30 cellular contexts compared by ENCODE assay signal in genomic region chr11:36447514-36447913, GRCh38.
DNase-seq lines count a peak whose midpoint lies in the region; ATAC-seq and TF ChIP-seq lines count a peak whose summit lies in the region.
"Had no signal": no experiment of that assay in that cellular context is flagged by ENCODE, and none has a peak within 500 bp of the region (broad histone marks: within the 10 kb centered on the region; RNA-seq: fewer than 3 reads in every experiment).

No MANE protein-coding gene starts in this region.

- H3K4me3 ChIP-seq in AG09309 (ENCODE audit: control insufficient read depth, low read depth, low read length) (no peak overlapping the region), Karpas-422 (ENCODE audit: low read length) (no peak overlapping the region)
- H3K4me3 ChIP-seq: A549, adrenal gland, esophagus muscularis mucosa, lower lobe of right lung, Peyer's patch, SK-N-MC, skin epidermis, suprapubic skin had no signal

- ATAC-seq in effector memory CD8-positive, alpha-beta T cell (replicated peaks): no peak
- no peak for ATAC-seq in natural killer cell treated with Interleukin-12 subunit alpha and Interleukin-12 subunit beta and Interleukin-15 and Interleukin-18, amount 100 ng/mL, for 72 hours
- no peak for ATAC-seq in GM21447 (IDR thresholded peaks at IDR 0.05; ENCODE audit: unreplicated experiment)
- ATAC-seq: A549; activated CD4-positive, alpha-beta T cell treated with anti-CD3 and anti-CD28 coated beads for 36 hours; activated T-cell treated with anti-CD3 and anti-CD28 coated beads, Interleukin-2, amount 50 U/mL, for 4 hours; stimulated activated effector memory CD8-positive, alpha-beta T cell treated with anti-CD3 and anti-CD28 coated beads, Interleukin-12 subunit alpha, Interleukin-12 subunit beta, amount 100 ng/mL, for 72 hours; T-helper 17 cell had no signal

- no peak overlapping the region for H3K4me2 ChIP-seq in Karpas-422 (ENCODE audit: low read depth, low read length, poor library complexity, severe bottlenecking)
- H3K4me2 ChIP-seq: A549 had no signal

- H3K9me2 ChIP-seq in Karpas-422 (replicated peaks; ENCODE audit: insufficient read depth, low read length): no peaks in the 10 kb centered on the region

- H3K27ac ChIP-seq in Karpas-422 (ENCODE audit: low read length): no peak overlapping the region
- H3K27ac ChIP-seq: A549, adrenal gland, C4-2B, esophagus muscularis mucosa, lower lobe of right lung, neutrophil, Peyer's patch, SK-N-MC, skin epidermis, suprapubic skin had no signal

- H4K20me1 ChIP-seq in Karpas-422 (ENCODE audit: insufficient read depth, low read depth, low read length): no peaks in the 10 kb centered on the region

- H3K4me1 ChIP-seq in Karpas-422 (ENCODE audit: low read length): peaks cover 12% of the 10 kb centered on the region

- H3K79me2 ChIP-seq in Karpas-422 (ENCODE audit: low read length): no peaks in the 10 kb centered on the region

- no peak for TF ChIP-seq CTCF in AG09309 (IDR thresholded peaks at IDR 0.05; ENCODE audit: control insufficient read depth, insufficient read depth, low read depth, low read length, missing control alignments)

- intact Hi-C loops in activated CD4-positive, alpha-beta memory T cell treated with anti-CD3 and anti-CD28 coated beads for 36 hours (cut with micrococcal nuclease): no loop called here

- H3K36me3 Mint-ChIP-seq in effector memory CD8-positive, alpha-beta T cell (ENCODE audit: insufficient read depth): peaks cover 60% of the 10 kb centered on the region
- H3K36me3 Mint-ChIP-seq in natural killer cell treated with Interleukin-12 subunit alpha and Interleukin-12 subunit beta and Interleukin-15 and Interleukin-18, amount 100 ng/mL, for 72 hours: peaks cover 59% of the 10 kb centered on the region
- H3K36me3 Mint-ChIP-seq in activated CD4-positive, alpha-beta memory T cell treated with anti-CD3 and anti-CD28 coated beads for 36 hours: peaks cover 58% of the 10 kb centered on the region

- CTCF ChIA-PET in activated CD4-positive, alpha-beta memory T cell treated with anti-CD3 and anti-CD28 coated beads for 36 hours (lab: Charles Lee): no interaction called here

- peak overlapping the region; percentile 83 to 92 for H3K27ac Mint-ChIP-seq in effector memory CD8-positive, alpha-beta T cell
- peak overlapping the region in 1 of 2 donors; percentile 27 for H3K27ac Mint-ChIP-seq in natural killer cell treated with Interleukin-12 subunit alpha and Interleukin-12 subunit beta and Interleukin-15 and Interleukin-18, amount 100 ng/mL, for 72 hours
- no peak overlapping the region for H3K27ac Mint-ChIP-seq in activated CD4-positive, alpha-beta memory T cell treated with anti-CD3 and anti-CD28 coated beads for 36 hours
- H3K27ac Mint-ChIP-seq: activated CD4-positive, alpha-beta T cell treated with anti-CD3 and anti-CD28 coated beads for 36 hours; brain; T-helper 17 cell had no signal

- H3K4me3 Mint-ChIP-seq in effector memory CD8-positive, alpha-beta T cell: no peak overlapping the region
- H3K4me3 Mint-ChIP-seq in natural killer cell treated with Interleukin-12 subunit alpha and Interleukin-12 subunit beta and Interleukin-15 and Interleukin-18, amount 100 ng/mL, for 72 hours: no peak overlapping the region
- H3K4me3 Mint-ChIP-seq in activated CD4-positive, alpha-beta memory T cell treated with anti-CD3 and anti-CD28 coated beads for 36 hours: no peak overlapping the region
- H3K4me3 Mint-ChIP-seq: activated CD4-positive, alpha-beta T cell treated with anti-CD3 and anti-CD28 coated beads for 36 hours; activated T-cell treated with anti-CD3 and anti-CD28 coated beads, Interleukin-2, amount 50 U/mL, for 4 hours; brain; stimulated activated effector memory CD8-positive, alpha-beta T cell treated with anti-CD3 and anti-CD28 coated beads, Interleukin-12 subunit alpha, Interleukin-12 subunit beta, amount 100 ng/mL, for 72 hours; T-helper 17 cell had no signal

- POLR2A ChIA-PET in activated CD4-positive, alpha-beta memory T cell treated with anti-CD3 and anti-CD28 coated beads for 36 hours (lab: Charles Lee): no interaction called here

- H3K9me3 Mint-ChIP-seq in effector memory CD8-positive, alpha-beta T cell: no peaks in the 10 kb centered on the region
- no peaks in the 10 kb centered on the region for H3K9me3 Mint-ChIP-seq in natural killer cell treated with Interleukin-12 subunit alpha and Interleukin-12 subunit beta and Interleukin-15 and Interleukin-18, amount 100 ng/mL, for 72 hours
- no peaks in the 10 kb centered on the region for H3K9me3 Mint-ChIP-seq in activated CD4-positive, alpha-beta memory T cell treated with anti-CD3 and anti-CD28 coated beads for 36 hours
- H3K9me3 Mint-ChIP-seq: activated T-cell treated with anti-CD3 and anti-CD28 coated beads, Interleukin-2, amount 50 U/mL, for 4 hours; stimulated activated effector memory CD8-positive, alpha-beta T cell treated with anti-CD3 and anti-CD28 coated beads, Interleukin-12 subunit alpha, Interleukin-12 subunit beta, amount 100 ng/mL, for 72 hours had no signal

- no peak overlapping the region for H3K9ac ChIP-seq in Karpas-422 (ENCODE audit: low read length)

- H3K27me3 ChIP-seq in Karpas-422 (ENCODE audit: low read length): no peaks in the 10 kb centered on the region
- H3K27me3 ChIP-seq: adrenal gland, neutrophil, Peyer's patch, suprapubic skin had no signal

- no peaks in the 10 kb centered on the region for H3K27me3 Mint-ChIP-seq in effector memory CD8-positive, alpha-beta T cell
- H3K27me3 Mint-ChIP-seq in natural killer cell treated with Interleukin-12 subunit alpha and Interleukin-12 subunit beta and Interleukin-15 and Interleukin-18, amount 100 ng/mL, for 72 hours: no peaks in the 10 kb centered on the region
- no peaks in the 10 kb centered on the region for H3K27me3 Mint-ChIP-seq in activated CD4-positive, alpha-beta memory T cell treated with anti-CD3 and anti-CD28 coated beads for 36 hours
- H3K27me3 Mint-ChIP-seq: activated CD4-positive, alpha-beta T cell treated with anti-CD3 and anti-CD28 coated beads for 36 hours; brain; T-helper 17 cell had no signal

- H3K4me1 Mint-ChIP-seq in effector memory CD8-positive, alpha-beta T cell (ENCODE audit: low read depth in 2 of 2): peaks cover 58 to 78% of the 10 kb centered on the region in 2 donors
- H3K4me1 Mint-ChIP-seq in natural killer cell treated with Interleukin-12 subunit alpha and Interleukin-12 subunit beta and Interleukin-15 and Interleukin-18, amount 100 ng/mL, for 72 hours (ENCODE audit: low read depth in 2 of 2): peaks cover 75 to 92% of the 10 kb centered on the region in 2 donors
- peaks cover 37% of the 10 kb centered on the region for H3K4me1 Mint-ChIP-seq in activated CD4-positive, alpha-beta memory T cell treated with anti-CD3 and anti-CD28 coated beads for 36 hours (ENCODE audit: low read depth)

- H2AFZ ChIP-seq in Karpas-422 (ENCODE audit: low read length): no peak overlapping the region

- no peaks in the 10 kb centered on the region for H3K9me3 ChIP-seq in Karpas-422 (ENCODE audit: low read length)
- H3K9me3 ChIP-seq: A549, adrenal gland, esophagus muscularis mucosa, lower lobe of right lung, neutrophil, Peyer's patch, suprapubic skin had no signal

- DNase-seq in AG09309 (ENCODE audit: low read depth) (peak; percentile 28), LHCN-M2 (ENCODE audit: low read depth) (peak; percentile 18), Karpas-422 (no peak)
- no peak for DNase-seq in effector memory CD8-positive, alpha-beta T cell
- DNase-seq in natural killer cell treated with Interleukin-12 subunit alpha and Interleukin-12 subunit beta and Interleukin-15 and Interleukin-18, amount 100 ng/mL, for 72 hours (ENCODE audit: low spot score): peak; percentile 8
- DNase-seq in stimulated activated CD4-positive, alpha-beta T cell treated with anti-CD3 and anti-CD28 coated beads, Interleukin-2, amount 100 ng/mL, for 24 hours: no peak
- DNase-seq in activated CD4-positive, alpha-beta memory T cell treated with anti-CD3 and anti-CD28 coated beads for 36 hours: no peak
- DNase-seq: activated CD4-positive, alpha-beta T cell treated with anti-CD3 and anti-CD28 coated beads for 36 hours; activated naive CD4-positive, alpha-beta T cell; activated T-cell treated with anti-CD3 and anti-CD28 coated beads, Interleukin-2, amount 50 U/mL, for 4 hours; DND-41; effector memory CD4-positive, alpha-beta T cell; kidney; lower lobe of right lung; NCI-H2081; NK-92 treated with Interleukin-12 subunit alpha and Interleukin-12 subunit beta, amount 100 ng/mL, for 24 hours; Peyer's patch; stimulated activated CD4-positive, alpha-beta T cell treated with anti-CD3 and anti-CD28 coated beads, Interleukin-1b, Interleukin-23, amount 100 ng/mL, for 48 hours; T-helper 17 cell had no signal

- H3K36me3 ChIP-seq in Karpas-422 (ENCODE audit: insufficient read depth, low read length): no peaks in the 10 kb centered on the region
- H3K36me3 ChIP-seq: adrenal gland had no signal

Comparison
In these comparisons a context has a peak if more than half of its experiments do, and no peak if none do; other contexts are left out.
1. DNase-seq: peak in AG09309 (single experiment), LHCN-M2 (single experiment) and natural killer cell treated with Interleukin-12 subunit alpha and Interleukin-12 subunit beta and Interleukin-15 and Interleukin-18, amount 100 ng/mL, for 72 hours (single experiment); none in effector memory CD8-positive, alpha-beta T cell (0 of 3), Karpas-422 (single experiment), stimulated activated CD4-positive, alpha-beta T cell treated with anti-CD3 and anti-CD28 coated beads, Interleukin-2, amount 100 ng/mL, for 24 hours (0 of 2) and activated CD4-positive, alpha-beta memory T cell treated with anti-CD3 and anti-CD28 coated beads for 36 hours (single experiment).